Comparison of ENCODE assay signal across 1 cellular context in the genomic region with DNA sequence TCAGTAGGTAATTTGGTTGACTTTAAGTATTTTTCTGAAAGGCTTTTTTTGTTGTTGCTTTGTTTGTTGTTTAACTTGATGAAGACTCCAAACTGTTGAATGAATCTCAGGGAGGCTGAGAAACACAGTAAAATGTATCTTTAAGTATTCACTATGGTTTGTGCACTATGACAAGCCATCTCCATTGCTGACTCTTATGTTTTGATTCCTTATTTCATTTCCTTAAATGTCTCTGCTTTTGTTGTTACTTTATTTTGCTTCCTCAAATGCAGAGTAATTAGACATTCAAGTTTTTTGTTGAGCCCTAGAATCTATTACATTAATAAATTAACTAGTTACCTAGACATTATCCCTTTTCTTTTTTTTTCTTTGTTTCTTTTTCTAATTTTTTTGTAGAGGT.
TF ChIP-seq lines count a peak whose summit lies in the region.

No MANE protein-coding gene starts in this region.

TF ChIP-seq in GM23338, 12 proteins besides CTCF, POLR2A, EP300 and RAD21 (continued from another document):
- TF ChIP-seq, protein P1, sequence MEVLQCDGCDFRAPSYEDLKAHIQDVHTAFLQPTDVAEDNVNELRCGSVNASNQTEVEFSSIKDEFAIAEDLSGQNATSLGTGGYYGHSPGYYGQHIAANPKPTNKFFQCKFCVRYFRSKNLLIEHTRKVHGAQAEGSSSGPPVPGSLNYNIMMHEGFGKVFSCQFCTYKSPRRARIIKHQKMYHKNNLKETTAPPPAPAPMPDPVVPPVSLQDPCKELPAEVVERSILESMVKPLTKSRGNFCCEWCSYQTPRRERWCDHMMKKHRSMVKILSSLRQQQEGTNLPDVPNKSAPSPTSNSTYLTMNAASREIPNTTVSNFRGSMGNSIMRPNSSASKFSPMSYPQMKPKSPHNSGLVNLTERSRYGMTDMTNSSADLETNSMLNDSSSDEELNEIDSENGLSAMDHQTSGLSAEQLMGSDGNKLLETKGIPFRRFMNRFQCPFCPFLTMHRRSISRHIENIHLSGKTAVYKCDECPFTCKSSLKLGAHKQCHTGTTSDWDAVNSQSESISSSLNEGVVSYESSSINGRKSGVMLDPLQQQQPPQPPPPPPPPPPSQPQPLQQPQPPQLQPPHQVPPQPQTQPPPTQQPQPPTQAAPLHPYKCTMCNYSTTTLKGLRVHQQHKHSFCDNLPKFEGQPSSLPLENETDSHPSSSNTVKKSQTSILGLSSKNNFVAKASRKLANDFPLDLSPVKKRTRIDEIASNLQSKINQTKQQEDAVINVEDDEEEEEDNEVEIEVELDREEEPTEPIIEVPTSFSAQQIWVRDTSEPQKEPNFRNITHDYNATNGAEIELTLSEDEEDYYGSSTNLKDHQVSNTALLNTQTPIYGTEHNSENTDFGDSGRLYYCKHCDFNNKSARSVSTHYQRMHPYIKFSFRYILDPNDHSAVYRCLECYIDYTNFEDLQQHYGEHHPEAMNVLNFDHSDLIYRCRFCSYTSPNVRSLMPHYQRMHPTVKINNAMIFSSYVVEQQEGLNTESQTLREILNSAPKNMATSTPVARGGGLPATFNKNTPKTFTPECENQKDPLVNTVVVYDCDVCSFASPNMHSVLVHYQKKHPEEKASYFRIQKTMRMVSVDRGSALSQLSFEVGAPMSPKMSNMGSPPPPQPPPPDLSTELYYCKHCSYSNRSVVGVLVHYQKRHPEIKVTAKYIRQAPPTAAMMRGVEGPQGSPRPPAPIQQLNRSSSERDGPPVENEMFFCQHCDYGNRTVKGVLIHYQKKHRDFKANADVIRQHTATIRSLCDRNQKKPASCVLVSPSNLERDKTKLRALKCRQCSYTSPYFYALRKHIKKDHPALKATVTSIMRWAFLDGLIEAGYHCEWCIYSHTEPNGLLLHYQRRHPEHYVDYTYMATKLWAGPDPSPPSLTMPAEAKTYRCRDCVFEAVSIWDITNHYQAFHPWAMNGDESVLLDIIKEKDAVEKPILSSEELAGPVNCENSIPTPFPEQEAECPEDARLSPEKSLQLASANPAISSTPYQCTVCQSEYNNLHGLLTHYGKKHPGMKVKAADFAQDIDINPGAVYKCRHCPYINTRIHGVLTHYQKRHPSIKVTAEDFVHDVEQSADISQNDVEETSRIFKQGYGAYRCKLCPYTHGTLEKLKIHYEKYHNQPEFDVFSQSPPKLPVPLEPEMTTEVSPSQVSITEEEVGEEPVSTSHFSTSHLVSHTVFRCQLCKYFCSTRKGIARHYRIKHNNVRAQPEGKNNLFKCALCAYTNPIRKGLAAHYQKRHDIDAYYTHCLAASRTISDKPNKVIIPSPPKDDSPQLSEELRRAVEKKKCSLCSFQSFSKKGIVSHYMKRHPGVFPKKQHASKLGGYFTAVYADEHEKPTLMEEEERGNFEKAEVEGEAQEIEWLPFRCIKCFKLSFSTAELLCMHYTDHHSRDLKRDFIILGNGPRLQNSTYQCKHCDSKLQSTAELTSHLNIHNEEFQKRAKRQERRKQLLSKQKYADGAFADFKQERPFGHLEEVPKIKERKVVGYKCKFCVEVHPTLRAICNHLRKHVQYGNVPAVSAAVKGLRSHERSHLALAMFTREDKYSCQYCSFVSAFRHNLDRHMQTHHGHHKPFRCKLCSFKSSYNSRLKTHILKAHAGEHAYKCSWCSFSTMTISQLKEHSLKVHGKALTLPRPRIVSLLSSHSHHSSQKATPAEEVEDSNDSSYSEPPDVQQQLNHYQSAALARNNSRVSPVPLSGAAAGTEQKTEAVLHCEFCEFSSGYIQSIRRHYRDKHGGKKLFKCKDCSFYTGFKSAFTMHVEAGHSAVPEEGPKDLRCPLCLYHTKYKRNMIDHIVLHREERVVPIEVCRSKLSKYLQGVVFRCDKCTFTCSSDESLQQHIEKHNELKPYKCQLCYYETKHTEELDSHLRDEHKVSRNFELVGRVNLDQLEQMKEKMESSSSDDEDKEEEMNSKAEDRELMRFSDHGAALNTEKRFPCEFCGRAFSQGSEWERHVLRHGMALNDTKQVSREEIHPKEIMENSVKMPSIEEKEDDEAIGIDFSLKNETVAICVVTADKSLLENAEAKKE (CRISPR knock-in tag; IDR thresholded peaks at IDR 0.05) = no peak
- TF ChIP-seq, protein P2, sequence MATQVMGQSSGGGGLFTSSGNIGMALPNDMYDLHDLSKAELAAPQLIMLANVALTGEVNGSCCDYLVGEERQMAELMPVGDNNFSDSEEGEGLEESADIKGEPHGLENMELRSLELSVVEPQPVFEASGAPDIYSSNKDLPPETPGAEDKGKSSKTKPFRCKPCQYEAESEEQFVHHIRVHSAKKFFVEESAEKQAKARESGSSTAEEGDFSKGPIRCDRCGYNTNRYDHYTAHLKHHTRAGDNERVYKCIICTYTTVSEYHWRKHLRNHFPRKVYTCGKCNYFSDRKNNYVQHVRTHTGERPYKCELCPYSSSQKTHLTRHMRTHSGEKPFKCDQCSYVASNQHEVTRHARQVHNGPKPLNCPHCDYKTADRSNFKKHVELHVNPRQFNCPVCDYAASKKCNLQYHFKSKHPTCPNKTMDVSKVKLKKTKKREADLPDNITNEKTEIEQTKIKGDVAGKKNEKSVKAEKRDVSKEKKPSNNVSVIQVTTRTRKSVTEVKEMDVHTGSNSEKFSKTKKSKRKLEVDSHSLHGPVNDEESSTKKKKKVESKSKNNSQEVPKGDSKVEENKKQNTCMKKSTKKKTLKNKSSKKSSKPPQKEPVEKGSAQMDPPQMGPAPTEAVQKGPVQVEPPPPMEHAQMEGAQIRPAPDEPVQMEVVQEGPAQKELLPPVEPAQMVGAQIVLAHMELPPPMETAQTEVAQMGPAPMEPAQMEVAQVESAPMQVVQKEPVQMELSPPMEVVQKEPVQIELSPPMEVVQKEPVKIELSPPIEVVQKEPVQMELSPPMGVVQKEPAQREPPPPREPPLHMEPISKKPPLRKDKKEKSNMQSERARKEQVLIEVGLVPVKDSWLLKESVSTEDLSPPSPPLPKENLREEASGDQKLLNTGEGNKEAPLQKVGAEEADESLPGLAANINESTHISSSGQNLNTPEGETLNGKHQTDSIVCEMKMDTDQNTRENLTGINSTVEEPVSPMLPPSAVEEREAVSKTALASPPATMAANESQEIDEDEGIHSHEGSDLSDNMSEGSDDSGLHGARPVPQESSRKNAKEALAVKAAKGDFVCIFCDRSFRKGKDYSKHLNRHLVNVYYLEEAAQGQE (IDR thresholded peaks at IDR 0.05; ENCODE audit: unreplicated experiment) = no peak
- no peak for TF ChIP-seq STAT1 (IDR thresholded peaks at IDR 0.05; ENCODE audit: unreplicated experiment)
- no peak for TF ChIP-seq CREB1 (CRISPR knock-in tag; IDR thresholded peaks at IDR 0.05; ENCODE audit: low read depth)
- TF ChIP-seq EZH2phosphoT487 (IDR thresholded peaks at IDR 0.05; ENCODE audit: unreplicated experiment) = no peak
- TF ChIP-seq, protein P3, sequence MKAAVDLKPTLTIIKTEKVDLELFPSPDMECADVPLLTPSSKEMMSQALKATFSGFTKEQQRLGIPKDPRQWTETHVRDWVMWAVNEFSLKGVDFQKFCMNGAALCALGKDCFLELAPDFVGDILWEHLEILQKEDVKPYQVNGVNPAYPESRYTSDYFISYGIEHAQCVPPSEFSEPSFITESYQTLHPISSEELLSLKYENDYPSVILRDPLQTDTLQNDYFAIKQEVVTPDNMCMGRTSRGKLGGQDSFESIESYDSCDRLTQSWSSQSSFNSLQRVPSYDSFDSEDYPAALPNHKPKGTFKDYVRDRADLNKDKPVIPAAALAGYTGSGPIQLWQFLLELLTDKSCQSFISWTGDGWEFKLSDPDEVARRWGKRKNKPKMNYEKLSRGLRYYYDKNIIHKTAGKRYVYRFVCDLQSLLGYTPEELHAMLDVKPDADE (IDR thresholded peaks at IDR 0.05) = no peak
- no peak for TF ChIP-seq ZNF114 (CRISPR knock-in tag; IDR thresholded peaks at IDR 0.05)
TF ChIP-seq in GM23338: peak in this region for 0.
